15 cellular contexts compared by ENCODE assay signal in the genomic region with DNA sequence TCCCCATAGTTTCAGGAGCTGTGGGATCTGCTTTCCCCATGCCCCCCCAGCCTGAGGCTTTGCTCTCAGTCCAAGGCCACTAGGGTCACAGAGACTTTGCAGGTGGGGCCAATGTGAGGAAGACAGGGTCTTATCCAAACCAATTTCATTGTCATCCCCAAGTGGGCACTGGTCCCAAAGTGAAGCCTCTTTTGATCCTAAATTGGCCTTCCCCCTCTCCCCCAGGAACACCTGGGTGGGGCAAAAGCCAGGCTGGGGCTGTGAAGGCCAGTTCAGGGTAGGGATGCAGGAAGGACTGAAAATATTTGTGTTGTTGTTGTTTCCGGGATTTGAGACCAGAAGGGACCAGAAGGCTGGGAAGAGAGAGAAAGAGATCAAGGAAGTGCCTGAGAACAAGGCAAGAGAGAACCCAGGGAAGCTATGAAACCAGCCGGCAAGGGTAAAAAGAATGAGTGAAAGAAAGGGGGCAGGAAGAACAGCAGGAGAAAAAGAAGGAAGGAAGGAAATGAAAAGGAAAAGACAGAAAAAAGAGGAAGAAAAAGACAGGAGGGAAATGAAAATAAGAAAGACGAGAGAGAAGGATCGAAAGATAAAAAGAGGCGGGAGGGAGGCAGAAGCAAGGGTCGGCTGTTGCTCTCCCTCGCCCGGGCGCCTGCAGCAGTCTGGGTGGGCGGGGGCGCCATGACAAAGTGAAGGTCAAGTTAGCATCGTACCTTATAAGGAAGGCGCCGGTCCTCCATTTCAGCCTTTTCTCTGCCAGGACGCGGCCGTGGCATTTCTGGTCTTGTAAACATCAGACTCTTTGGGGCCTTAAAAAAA. TPM values are rescaled to one million over a fixed set of nuclear protein-coding genes. Genes with fewer than 3 reads are reported as not detected.
A peak's percentile ranks its signal among the peaks of the same experiment; 100 is the strongest.
DNase-seq lines count a peak whose midpoint lies in the region; TF ChIP-seq lines count a peak whose summit lies in the region.
"Had no signal": no experiment of that assay in that cellular context is flagged by ENCODE, and none has a peak within 500 bp of the region (broad histone marks: within the 10 kb centered on the region; RNA-seq: fewer than 3 reads in every experiment).

No MANE protein-coding gene starts in this region.

- DNase-seq in DMS79 (lab: John Stamatoyannopoulos, UW): peak; percentile 25
- DNase-seq in HFFc6: no peak
- DNase-seq in endothelial cell (ENCODE audit: low spot score): no peak
- DNase-seq in skeletal muscle cell (ENCODE audit: low read depth): peak; percentile 66
- no peak for DNase-seq in NK-92 treated with Interleukin-12 subunit alpha and Interleukin-12 subunit beta, amount 100 ng/mL, for 24 hours (lab: John Stamatoyannopoulos, UW)
- DNase-seq in NCI-H1048 (lab: John Stamatoyannopoulos, UW): no peak
- no peak for DNase-seq in NOMO-1 treated with dmso at 0.1 percent for 144 hours (lab: John Stamatoyannopoulos, UW; ENCODE audit: unreplicated experiment)
- DNase-seq: cortex of kidney, GDM1, glutamatergic neuron, MV-4-11, small intestine, T1000 had no signal

- H3K36me3 Mint-ChIP-seq in HFFc6 (ENCODE audit: low read depth) (no peaks in the 10 kb centered on the region), endothelial cell (ENCODE audit: low read depth, unreplicated experiment) (no peaks in the 10 kb centered on the region)

- H3K4me3 ChIP-seq in skeletal muscle cell (ENCODE audit: low read depth, low read length): peak overlapping the region; percentile 74

- peak overlapping the region; percentile 81; the same call in 1 of the 2 replicates for H3K27ac Mint-ChIP-seq in HFFc6
- H3K27ac Mint-ChIP-seq in endothelial cell (ENCODE audit: unreplicated experiment): peak overlapping the region; percentile 59
- H3K27ac Mint-ChIP-seq: activated T-helper 2 cell treated with anti-CD3 and anti-CD28 coated beads, Interferon-gamma antibody, Interleukin-2, Interleukin-4, amounts not matched to agents 10 μg/mL and 5 μg/mL and 100 μg/mL, durations not matched to agents 14 hours and 24 hours and 36 hours had no signal

- no peaks in the 10 kb centered on the region for H3K9me3 Mint-ChIP-seq in HFFc6
- H3K9me3 Mint-ChIP-seq in endothelial cell (ENCODE audit: unreplicated experiment): no peaks in the 10 kb centered on the region
- H3K9me3 Mint-ChIP-seq: activated T-helper 2 cell treated with anti-CD3 and anti-CD28 coated beads, Interferon-gamma antibody, Interleukin-2, Interleukin-4, amounts not matched to agents 10 μg/mL and 5 μg/mL and 100 μg/mL, durations not matched to agents 14 hours and 24 hours and 36 hours had no signal

- H3K27me3 Mint-ChIP-seq in HFFc6 (ENCODE audit: insufficient read depth) (peaks cover 59% of the 10 kb centered on the region), endothelial cell (ENCODE audit: unreplicated experiment) (peaks cover 46% of the 10 kb centered on the region)

- H3K4me3 Mint-ChIP-seq in HFFc6 (peak overlapping the region; percentile 81), endothelial cell (ENCODE audit: unreplicated experiment) (peak overlapping the region; percentile 37)

- TF ChIP-seq CTCF in HFFc6 (IDR thresholded peaks at IDR 0.05) (no peak), endothelial cell (IDR thresholded peaks at IDR 0.05; ENCODE audit: unreplicated experiment) (no peak)

- peaks cover 24% of the 10 kb centered on the region for H3K4me1 Mint-ChIP-seq in HFFc6 (ENCODE audit: low read depth)
- peaks cover 38% of the 10 kb centered on the region for H3K4me1 Mint-ChIP-seq in endothelial cell (ENCODE audit: unreplicated experiment)

RNA-seq across cellular contexts. Expression of a gene that starts 7.5 kb away (rescaled TPM):
- 1 to 10 TPM in 4 of 6 experiments, under 1 TPM in 2; 0.09 to 2.2 (median 1.8) TPM for total RNA-seq in HFFc6 (2021; fragmentation: NEBNext Ultra II Directional; extraction: Animal tissue kit (Norgen Biotek cat#: 25700))
- 0.38 TPM for total RNA-seq in endothelial cell (ENCODE audit: unreplicated experiment)
- total RNA-seq: activated T-helper 2 cell treated with anti-CD3 and anti-CD28 coated beads, Interferon-gamma antibody, Interleukin-2, Interleukin-4, amounts not matched to agents 10 μg/mL and 5 μg/mL and 100 μg/mL, durations not matched to agents 14 hours and 24 hours and 36 hours; mesenteric fat pad had no signal

RNA-seq across cellular contexts. Expression of a gene that starts 9.3 kb away (rescaled TPM):
- total RNA-seq in HFFc6 (2021; fragmentation: NEBNext Ultra II Directional; extraction: Animal tissue kit (Norgen Biotek cat#: 25700)): 1 to 10 TPM in 4 of 6 experiments, under 1 TPM in 1, not detected in 1; 0.26 to 3.7 (median 2.8) TPM
- total RNA-seq in endothelial cell (ENCODE audit: unreplicated experiment): 1.4 TPM
- total RNA-seq: activated T-helper 2 cell treated with anti-CD3 and anti-CD28 coated beads, Interferon-gamma antibody, Interleukin-2, Interleukin-4, amounts not matched to agents 10 μg/mL and 5 μg/mL and 100 μg/mL, durations not matched to agents 14 hours and 24 hours and 36 hours; mesenteric fat pad had no signal

RNA-seq across cellular contexts. Expression of a gene that starts 10.8 kb away (rescaled TPM):
- not detected for total RNA-seq in HFFc6 (2021; fragmentation: NEBNext Ultra II Directional; extraction: Animal tissue kit (Norgen Biotek cat#: 25700))
- total RNA-seq in endothelial cell (ENCODE audit: unreplicated experiment): 1.3 TPM
- total RNA-seq: activated T-helper 2 cell treated with anti-CD3 and anti-CD28 coated beads, Interferon-gamma antibody, Interleukin-2, Interleukin-4, amounts not matched to agents 10 μg/mL and 5 μg/mL and 100 μg/mL, durations not matched to agents 14 hours and 24 hours and 36 hours; mesenteric fat pad had no signal

RNA-seq across cellular contexts. Expression of a gene that starts 19.5 kb away (rescaled TPM):
- total RNA-seq in HFFc6 (2021; fragmentation: NEBNext Ultra II Directional; extraction: Animal tissue kit (Norgen Biotek cat#: 25700)): 1 to 10 TPM in 3 of 6 experiments, under 1 TPM in 2, not detected in 1; 0.33 to 1.4 (median 1.3) TPM
- 1.9 TPM for total RNA-seq in endothelial cell (ENCODE audit: unreplicated experiment)
- total RNA-seq: activated T-helper 2 cell treated with anti-CD3 and anti-CD28 coated beads, Interferon-gamma antibody, Interleukin-2, Interleukin-4, amounts not matched to agents 10 μg/mL and 5 μg/mL and 100 μg/mL, durations not matched to agents 14 hours and 24 hours and 36 hours had no signal

RNA-seq across cellular contexts. Expression of a gene that starts 26.8 kb away (rescaled TPM):
- total RNA-seq in HFFc6 (2021; fragmentation: NEBNext Ultra II Directional; extraction: Animal tissue kit (Norgen Biotek cat#: 25700)): not detected
- total RNA-seq in endothelial cell (ENCODE audit: unreplicated experiment): 0.38 TPM
- total RNA-seq: activated T-helper 2 cell treated with anti-CD3 and anti-CD28 coated beads, Interferon-gamma antibody, Interleukin-2, Interleukin-4, amounts not matched to agents 10 μg/mL and 5 μg/mL and 100 μg/mL, durations not matched to agents 14 hours and 24 hours and 36 hours; mesenteric fat pad had no signal

Comparison
In these comparisons a context has a peak if more than half of its experiments do, and no peak if none do; other contexts are left out.
1. DNase-seq: peak in DMS79 (single experiment) and skeletal muscle cell (single experiment); none in HFFc6 (single experiment), endothelial cell (single experiment), NK-92 treated with Interleukin-12 subunit alpha and Interleukin-12 subunit beta, amount 100 ng/mL, for 24 hours (single experiment), NCI-H1048 (single experiment) and NOMO-1 treated with dmso at 0.1 percent for 144 hours (single experiment).